9 cellular contexts compared by ENCODE assay signal in the genomic region with DNA sequence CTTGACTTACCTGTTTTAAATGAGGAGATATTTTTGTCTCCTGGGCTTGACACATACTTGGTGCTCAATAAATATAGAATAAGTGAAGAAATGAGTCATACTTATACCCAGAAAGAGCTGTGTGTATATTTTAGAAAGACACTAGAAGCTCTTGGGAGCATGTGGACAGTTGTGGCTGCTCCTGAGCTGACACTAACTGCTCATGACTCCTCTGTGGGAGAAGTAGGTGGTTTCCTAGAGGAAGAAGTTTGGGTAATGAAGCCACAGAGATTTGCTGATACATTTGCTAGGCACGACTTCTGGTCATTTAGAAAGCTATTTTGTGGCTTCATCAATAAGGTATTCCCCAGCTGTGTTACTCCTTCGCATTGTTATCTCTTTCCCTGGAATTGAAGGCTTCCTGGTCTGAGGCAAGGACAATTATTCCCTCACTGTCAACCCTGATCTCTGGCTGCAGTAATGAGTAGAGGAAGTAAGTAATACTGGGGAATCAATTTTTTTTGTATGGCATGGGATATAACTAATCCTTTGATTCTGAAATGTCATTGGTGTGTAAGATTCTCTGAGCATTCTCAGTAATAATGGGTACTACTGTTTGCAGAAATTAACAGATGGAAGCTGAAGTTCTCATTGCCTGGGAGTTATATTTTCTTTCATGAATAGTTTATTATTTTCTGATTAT.
DNase-seq lines count a peak whose midpoint lies in the region; ATAC-seq lines count a peak whose summit lies in the region.
"Had no signal": no experiment of that assay in that cellular context is flagged by ENCODE, and none has a peak within 500 bp of the region (broad histone marks: within the 10 kb centered on the region; RNA-seq: fewer than 3 reads in every experiment).

No MANE protein-coding gene starts in this region.

- ATAC-seq in GM18520 (IDR thresholded peaks at IDR 0.05; ENCODE audit: unreplicated experiment) (peak; percentile 90), HG02571 (IDR thresholded peaks at IDR 0.05; ENCODE audit: unreplicated experiment) (peak; percentile 94)

- H2BK15ac ChIP-seq in mesendoderm (replicated peaks; ENCODE audit: low read depth), result no peak overlapping the region

- WGBS in mesendoderm (ENCODE audit: extremely low coverage, insufficient coverage, low lambda C conversion rate), result no CpG with 5 or more reads among the region's 2 CpGs

- H3K79me1 ChIP-seq in mesendoderm (ENCODE audit: low read length), result no peaks in the 10 kb centered on the region

- H2AK5ac ChIP-seq in mesendoderm (ENCODE audit: low read length), result no peak overlapping the region

- H3K4ac ChIP-seq in mesendoderm (ENCODE audit: low read depth, low read length), result no peak overlapping the region

- no peaks in the 10 kb centered on the region for H3K36me3 ChIP-seq in mesendoderm (ENCODE audit: control insufficient read depth, insufficient read depth, low read length)
- H3K36me3 ChIP-seq: thoracic aorta had no signal

- H3K4me3 ChIP-seq in mesendoderm (ENCODE audit: low read length), result no peak overlapping the region
- H3K4me3 ChIP-seq: thoracic aorta had no signal

- H2BK5ac ChIP-seq in mesendoderm (ENCODE audit: low read length), result no peak overlapping the region

- no peak overlapping the region for H2BK120ac ChIP-seq in mesendoderm (ENCODE audit: low read depth, low read length)

- H3K18ac ChIP-seq in mesendoderm (ENCODE audit: low read length), result no peak overlapping the region

- no peaks in the 10 kb centered on the region for H3K27me3 ChIP-seq in mesendoderm (ENCODE audit: insufficient read depth, low read length, poor library complexity)

- no peak overlapping the region for H4K8ac ChIP-seq in mesendoderm (ENCODE audit: low read depth, low read length)

- H3K79me2 ChIP-seq in mesendoderm (ENCODE audit: control insufficient read depth, insufficient read depth, low read length), result no peaks in the 10 kb centered on the region

- H3K56ac ChIP-seq in mesendoderm (ENCODE audit: low read length), result no peak overlapping the region

- no peak overlapping the region for H4K5ac ChIP-seq in mesendoderm (ENCODE audit: low read length)

- peaks cover 2% of the 10 kb centered on the region for H3K4me1 ChIP-seq in mesendoderm (ENCODE audit: control insufficient read depth, low read depth, low read length)

- H3K23ac ChIP-seq in mesendoderm (ENCODE audit: low read length), result no peak overlapping the region

- no peak overlapping the region for H3K4me2 ChIP-seq in mesendoderm (ENCODE audit: low read length)

- no peak overlapping the region for H3K9ac ChIP-seq in mesendoderm (ENCODE audit: low read length)

- DNase-seq in MV-4-11 (lab: John Stamatoyannopoulos, UW) (peak; percentile 33), mesendoderm (peak; percentile 63), NCI-H345 (lab: John Stamatoyannopoulos, UW) (no peak), SHP77 treated with DMSO at 0.1 percent for 48 hours (lab: John Stamatoyannopoulos, UW) (no peak), NCI-H146 treated with DMSO at 0.1 percent for 48 hours (lab: John Stamatoyannopoulos, UW; ENCODE audit: unreplicated experiment) (no peak), DMS53 treated with DMSO at 0.1 percent for 48 hours (lab: John Stamatoyannopoulos, UW; ENCODE audit: unreplicated experiment) (no peak)

- H3K27ac ChIP-seq in mesendoderm (ENCODE audit: low read depth, low read length), result no peak overlapping the region
- H3K27ac ChIP-seq: thoracic aorta had no signal

Comparison
In these comparisons a context has a peak if more than half of its experiments do, and no peak if none do; other contexts are left out.
1. DNase-seq: peak in MV-4-11 (single experiment) and mesendoderm (single experiment); none in NCI-H345 (single experiment), SHP77 treated with DMSO at 0.1 percent for 48 hours (single experiment), NCI-H146 treated with DMSO at 0.1 percent for 48 hours (single experiment) and DMS53 treated with DMSO at 0.1 percent for 48 hours (single experiment).